In genomic region chr19:12527034-12527836, GRCh38 we compare ENCODE assay signal across 10 cellular contexts. TPM values are rescaled to one million over a fixed set of nuclear protein-coding genes. Genes with fewer than 3 reads are reported as not detected.
DNase-seq lines count a peak whose midpoint lies in the region; ATAC-seq and TF ChIP-seq lines count a peak whose summit lies in the region.
"Had no signal": no experiment of that assay in that cellular context is flagged by ENCODE, and none has a peak within 500 bp of the region (broad histone marks: within the 10 kb centered on the region; RNA-seq: fewer than 3 reads in every experiment).

No MANE protein-coding gene starts in this region.

- no peak for ATAC-seq in stimulated activated memory B cell treated with anti-CD40 and anti-IgM and Interleukin-4, amounts not matched to agents 10 μg/mL and 1 μg/mL and 100 μg/mL, for 72 hours
- ATAC-seq in GM18498 (IDR thresholded peaks at IDR 0.05; ENCODE audit: unreplicated experiment) = no peak

- no peak overlapping the region for H3K27ac ChIP-seq in HUES48 (ENCODE audit: low read depth, low read length)
- H3K27ac ChIP-seq in mucosa of rectum (ENCODE audit: low read depth in 2 of 2, low read length in 2 of 2) = no peak overlapping the region
- H3K27ac ChIP-seq: esophagus muscularis mucosa had no signal

- H3K4me3 ChIP-seq in HUES48 (ENCODE audit: low read depth, low read length) = peak overlapping the region; percentile 43
- H3K4me3 ChIP-seq in mucosa of rectum (ENCODE audit: low read length in 2 of 2) = peak overlapping the region; percentile 20 to 53
- H3K4me3 ChIP-seq: esophagus muscularis mucosa had no signal

- H3K36me3 ChIP-seq in HUES48 (ENCODE audit: control insufficient read depth, insufficient read depth, low read length) = peaks cover 70% of the 10 kb centered on the region
- peaks cover 57 to 60% of the 10 kb centered on the region in 2 donors for H3K36me3 ChIP-seq in mucosa of rectum (ENCODE audit: control insufficient read depth in 2 of 2, insufficient read depth in 2 of 2, low read length in 2 of 2)

- no peaks in the 10 kb centered on the region for H3K4me1 ChIP-seq in HUES48 (ENCODE audit: control insufficient read depth, insufficient read depth, low read length)
- no peaks in the 10 kb centered on the region for H3K4me1 ChIP-seq in mucosa of rectum (ENCODE audit: control insufficient read depth in 2 of 2, insufficient read depth in 2 of 2, low read length in 2 of 2)
- H3K4me1 ChIP-seq: esophagus muscularis mucosa had no signal

- intact Hi-C loops in CD14-positive monocyte (cut with micrococcal nuclease) = no loop called here

- H3K9me3 ChIP-seq in HUES48 (ENCODE audit: control insufficient read depth, insufficient read depth, low read length) (peaks cover 95% of the 10 kb centered on the region), mucosa of rectum (ENCODE audit: control insufficient read depth in 2 of 2, low read length in 2 of 2) (peaks cover 72 to 74% of the 10 kb centered on the region in 2 donors)

- H3K9me3 Mint-ChIP-seq in stimulated activated memory B cell treated with anti-CD40 and anti-IgM and Interleukin-4, amounts not matched to agents 10 μg/mL and 1 μg/mL and 100 μg/mL, for 72 hours = peaks cover 33% of the 10 kb centered on the region
- H3K9me3 Mint-ChIP-seq in CD14-positive monocyte = peaks cover 67 to 100% (median 96%) of the 10 kb centered on the region in 7 donors

- H3K4me3 Mint-ChIP-seq in stimulated activated memory B cell treated with anti-CD40 and anti-IgM and Interleukin-4, amounts not matched to agents 10 μg/mL and 1 μg/mL and 100 μg/mL, for 72 hours = no peak overlapping the region
- H3K4me3 Mint-ChIP-seq in CD14-positive monocyte = no peak overlapping the region

- no peak for TF ChIP-seq CTCF in CD14-positive monocyte (IDR thresholded peaks at IDR 0.05)

- H3K27me3 ChIP-seq in HUES48 (ENCODE audit: control insufficient read depth, insufficient read depth, low read length) = no peaks in the 10 kb centered on the region
- no peaks in the 10 kb centered on the region for H3K27me3 ChIP-seq in mucosa of rectum (ENCODE audit: control insufficient read depth in 2 of 2, insufficient read depth in 2 of 2, low read length in 2 of 2)
- H3K27me3 ChIP-seq: esophagus muscularis mucosa had no signal

- H3K36me3 Mint-ChIP-seq in stimulated activated memory B cell treated with anti-CD40 and anti-IgM and Interleukin-4, amounts not matched to agents 10 μg/mL and 1 μg/mL and 100 μg/mL, for 72 hours = peaks cover 94% of the 10 kb centered on the region
- H3K36me3 Mint-ChIP-seq in CD14-positive monocyte = peaks cover 58 to 74% of the 10 kb centered on the region in 2 donors

- H3K9ac ChIP-seq in HUES48 (ENCODE audit: low read depth, low read length) (no peak overlapping the region), mucosa of rectum (ENCODE audit: low read depth in 1 of 2, low read length in 2 of 2) (no peak overlapping the region)

- H3K27ac Mint-ChIP-seq in stimulated activated memory B cell treated with anti-CD40 and anti-IgM and Interleukin-4, amounts not matched to agents 10 μg/mL and 1 μg/mL and 100 μg/mL, for 72 hours = no peak overlapping the region
- H3K27ac Mint-ChIP-seq in CD14-positive monocyte = no peak overlapping the region

- DNase-seq in DMS153 (lab: John Stamatoyannopoulos, UW) (peak; percentile 62), cerebellar cortex (ENCODE audit: low spot score) (peak; percentile 12), CD14-positive monocyte (ENCODE audit: low spot score) (no peak)
- DNase-seq: activated gamma-delta T cell, T1000 had no signal

- no peaks in the 10 kb centered on the region for H3K27me3 Mint-ChIP-seq in stimulated activated memory B cell treated with anti-CD40 and anti-IgM and Interleukin-4, amounts not matched to agents 10 μg/mL and 1 μg/mL and 100 μg/mL, for 72 hours
- peaks cover 0 to 3% (median 0%) of the 10 kb centered on the region in 3 donors for H3K27me3 Mint-ChIP-seq in CD14-positive monocyte (ENCODE audit: low read depth in 3 of 3)

- H3K4me1 Mint-ChIP-seq in stimulated activated memory B cell treated with anti-CD40 and anti-IgM and Interleukin-4, amounts not matched to agents 10 μg/mL and 1 μg/mL and 100 μg/mL, for 72 hours = no peaks in the 10 kb centered on the region
- no peaks in the 10 kb centered on the region for H3K4me1 Mint-ChIP-seq in CD14-positive monocyte

RNA-seq across cellular contexts. Expression of gene ZNF564, which starts 24.0 kb away (rescaled TPM):
- polyA plus RNA-seq in CD14-positive monocyte = 1 to 10 TPM; 8.4 TPM

RNA-seq across cellular contexts. Expression of gene ZNF709, which starts 42.6 kb away (rescaled TPM):
- polyA plus RNA-seq in CD14-positive monocyte = under 1 TPM; 0.15 to 0.19 TPM
